Comparison of ENCODE assay signal across 9 cellular contexts in the genomic region with DNA sequence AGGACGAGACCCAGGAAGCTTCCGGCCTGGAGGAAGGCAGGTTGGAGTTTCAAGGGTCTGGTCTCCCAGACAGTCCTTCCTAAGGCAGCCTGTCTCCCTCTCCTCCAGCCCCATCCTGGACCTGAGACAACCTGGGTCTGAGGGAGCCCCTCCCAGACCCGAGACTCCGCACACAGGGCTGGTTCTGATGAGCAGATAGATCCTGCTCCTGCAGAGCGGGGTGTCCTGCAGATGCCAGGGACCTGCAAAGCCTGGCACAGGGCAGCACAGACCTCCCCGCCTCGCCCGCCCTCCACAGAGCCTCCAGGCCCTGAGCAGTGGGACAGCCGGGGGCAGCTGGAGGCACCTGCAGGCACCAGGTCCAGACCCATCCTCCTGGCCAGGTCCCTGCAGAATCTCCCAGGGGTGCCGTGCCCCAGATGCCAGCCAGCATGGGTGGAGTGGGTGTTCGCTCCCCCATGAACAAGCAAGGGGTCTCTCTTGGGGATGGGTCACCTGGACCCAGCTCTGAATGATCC. TPM values are rescaled to one million over a fixed set of nuclear protein-coding genes. Genes with fewer than 3 reads are reported as not detected.
DNase-seq lines count a peak whose midpoint lies in the region; ATAC-seq and TF ChIP-seq lines count a peak whose summit lies in the region.
"Had no signal": no experiment of that assay in that cellular context is flagged by ENCODE, and none has a peak within 500 bp of the region (broad histone marks: within the 10 kb centered on the region; RNA-seq: fewer than 3 reads in every experiment).

No MANE protein-coding gene starts in this region.

- intact Hi-C loops in mucosa of descending colon (cut with DNase I, micrococcal nuclease), result no loop called here
- intact Hi-C loops in thyroid gland (cut with DNase I), result no loop called here

- no peaks in the 10 kb centered on the region for H3K27me3 ChIP-seq in thyroid gland

- ATAC-seq in mucosa of descending colon (no peak), GM18861 (IDR thresholded peaks at IDR 0.05; ENCODE audit: unreplicated experiment) (no peak)

- TF ChIP-seq POLR2A in thyroid gland (IDR thresholded peaks at IDR 0.05), result no peak

- H3K36me3 ChIP-seq in mucosa of descending colon (ENCODE audit: low read depth) (peaks cover 5% of the 10 kb centered on the region), thyroid gland (peaks cover 6 to 12% of the 10 kb centered on the region in 2 donors)

- WGBS in thyroid gland, 2 donors, result 92 to 94% methylated on average over 2 to 3 of the region's 11 CpGs

- peaks cover 56% of the 10 kb centered on the region for H3K4me1 Mint-ChIP-seq in activated T-cell treated with anti-CD3 and anti-CD28 coated beads, Interleukin-2, amount 50 U/mL, for 24 hours (ENCODE audit: low read depth)
- H3K4me1 Mint-ChIP-seq in chondrocyte (ENCODE audit: low read depth), result peaks cover 18% of the 10 kb centered on the region

- H3K4me3 Mint-ChIP-seq in activated T-cell treated with anti-CD3 and anti-CD28 coated beads, Interleukin-2, amount 50 U/mL, for 24 hours, result no peak overlapping the region
- no peak overlapping the region for H3K4me3 Mint-ChIP-seq in chondrocyte (ENCODE audit: unreplicated experiment)

- no peaks in the 10 kb centered on the region for H3K27me3 Mint-ChIP-seq in activated T-cell treated with anti-CD3 and anti-CD28 coated beads, Interleukin-2, amount 50 U/mL, for 24 hours
- H3K27me3 Mint-ChIP-seq in chondrocyte (ENCODE audit: low read depth), result no peaks in the 10 kb centered on the region

- DNase-seq in activated T-cell treated with anti-CD3 and anti-CD28 coated beads, Interleukin-2, amount 50 U/mL, for 24 hours, result peak; percentile 38
- DNase-seq in activated T-cell treated with anti-CD3 and anti-CD28 coated beads for 4 hours, result no peak
- DNase-seq in chondrocyte (ENCODE audit: low spot score), result peak; percentile 85
- DNase-seq in mucosa of descending colon, result peak in 2 of 3 donors; percentile 41 to 60
- no peak for DNase-seq in thyroid gland
- DNase-seq in LoVo (ENCODE audit: low spot score), result no peak
- DNase-seq in SIG-M5 treated with dmso at 0.1 percent for 504 hours (lab: John Stamatoyannopoulos, UW; ENCODE audit: unreplicated experiment), result no peak
- DNase-seq: NCI-H1105 had no signal

- TF ChIP-seq CTCF in chondrocyte (IDR thresholded peaks at IDR 0.05), result no peak
- no peak for TF ChIP-seq CTCF in mucosa of descending colon (IDR thresholded peaks at IDR 0.05)
- TF ChIP-seq CTCF in thyroid gland (IDR thresholded peaks at IDR 0.05), result no peak

- H3K9me3 ChIP-seq in mucosa of descending colon (no peaks in the 10 kb centered on the region), thyroid gland (no peaks in the 10 kb centered on the region)

- H3K4me3 ChIP-seq in mucosa of descending colon, result no peak overlapping the region
- no peak overlapping the region for H3K4me3 ChIP-seq in thyroid gland (replicated peaks in 1 of 3)

- H3K27ac Mint-ChIP-seq in activated T-cell treated with anti-CD3 and anti-CD28 coated beads, Interleukin-2, amount 50 U/mL, for 24 hours, result peak overlapping the region; percentile 84
- peak overlapping the region; percentile 12 for H3K27ac Mint-ChIP-seq in chondrocyte (ENCODE audit: unreplicated experiment)

- peaks cover 24% of the 10 kb centered on the region for H3K36me3 Mint-ChIP-seq in activated T-cell treated with anti-CD3 and anti-CD28 coated beads, Interleukin-2, amount 50 U/mL, for 24 hours (ENCODE audit: low read depth)
- peaks cover 1% of the 10 kb centered on the region for H3K36me3 Mint-ChIP-seq in chondrocyte (ENCODE audit: low read depth)

- peaks cover 41% of the 10 kb centered on the region for H3K4me1 ChIP-seq in mucosa of descending colon (ENCODE audit: low read depth)
- peaks cover 51 to 88% of the 10 kb centered on the region in 2 donors for H3K4me1 ChIP-seq in thyroid gland

- peak overlapping the region; percentile 51 to 97 (median 96) for H3K27ac ChIP-seq in thyroid gland

- H3K9me3 Mint-ChIP-seq in activated T-cell treated with anti-CD3 and anti-CD28 coated beads, Interleukin-2, amount 50 U/mL, for 24 hours, result no peaks in the 10 kb centered on the region
- H3K9me3 Mint-ChIP-seq in chondrocyte (ENCODE audit: low read depth), result no peaks in the 10 kb centered on the region

RNA-seq across cellular contexts. Expression of gene PIM3, which starts 7.8 kb away (rescaled TPM):
- total RNA-seq in chondrocyte, result 12.0 to 18.2 TPM (median 16.8 TPM) in 3 replicates
- total RNA-seq in mucosa of descending colon, result 100 to 1,000 TPM in 1 of 3 donors, 10 to 100 TPM in 2; 56.4 to 106 (median 58.7) TPM
- total RNA-seq in thyroid gland, result 100 to 1,000 TPM in 1 of 4 donors, 10 to 100 TPM in 3; 45.4 to 108 (median 73.2) TPM

RNA-seq across cellular contexts. Expression of gene IL17REL, which starts 44.2 kb away (rescaled TPM):
- total RNA-seq in chondrocyte, result 0.17 to 0.23 TPM in 2 of 3 replicates, not detected in the other
- total RNA-seq in mucosa of descending colon, result under 1 TPM in 2 of 3 donors, not detected in 1; 0.09 to 0.43 TPM
- total RNA-seq in thyroid gland, result not detected

RNA-seq across cellular contexts. Expression of gene CRELD2, which starts 49.9 kb away (rescaled TPM):
- total RNA-seq in chondrocyte (44.3 to 117 TPM (median 49.9 TPM) in 3 replicates), mucosa of descending colon (10 to 100 TPM; 27.6 to 57.6 (median 32.2) TPM), thyroid gland (100 to 1,000 TPM in 3 of 4 donors, 10 to 100 TPM in 1; 50.3 to 244 (median 154) TPM)

RNA-seq across cellular contexts. Expression of gene ALG12, which starts 50.1 kb away (rescaled TPM):
- total RNA-seq in chondrocyte (18.7 to 27.3 TPM (median 20.6 TPM) in 3 replicates), mucosa of descending colon (10 to 100 TPM; 21.7 to 28.7 (median 25.5) TPM), thyroid gland (10 to 100 TPM; 25.5 to 60.5 (median 52.2) TPM)

Comparison
In these comparisons a context has a peak if more than half of its experiments do, and no peak if none do; other contexts are left out.
1. DNase-seq: peak in activated T-cell treated with anti-CD3 and anti-CD28 coated beads, Interleukin-2, amount 50 U/mL, for 24 hours (single experiment), chondrocyte (single experiment) and mucosa of descending colon (2 of 3); none in activated T-cell treated with anti-CD3 and anti-CD28 coated beads for 4 hours (single experiment), thyroid gland (0 of 2), LoVo (single experiment) and SIG-M5 treated with dmso at 0.1 percent for 504 hours (single experiment).